ENCODE assay signal across 29 cellular contexts in the genomic region with DNA sequence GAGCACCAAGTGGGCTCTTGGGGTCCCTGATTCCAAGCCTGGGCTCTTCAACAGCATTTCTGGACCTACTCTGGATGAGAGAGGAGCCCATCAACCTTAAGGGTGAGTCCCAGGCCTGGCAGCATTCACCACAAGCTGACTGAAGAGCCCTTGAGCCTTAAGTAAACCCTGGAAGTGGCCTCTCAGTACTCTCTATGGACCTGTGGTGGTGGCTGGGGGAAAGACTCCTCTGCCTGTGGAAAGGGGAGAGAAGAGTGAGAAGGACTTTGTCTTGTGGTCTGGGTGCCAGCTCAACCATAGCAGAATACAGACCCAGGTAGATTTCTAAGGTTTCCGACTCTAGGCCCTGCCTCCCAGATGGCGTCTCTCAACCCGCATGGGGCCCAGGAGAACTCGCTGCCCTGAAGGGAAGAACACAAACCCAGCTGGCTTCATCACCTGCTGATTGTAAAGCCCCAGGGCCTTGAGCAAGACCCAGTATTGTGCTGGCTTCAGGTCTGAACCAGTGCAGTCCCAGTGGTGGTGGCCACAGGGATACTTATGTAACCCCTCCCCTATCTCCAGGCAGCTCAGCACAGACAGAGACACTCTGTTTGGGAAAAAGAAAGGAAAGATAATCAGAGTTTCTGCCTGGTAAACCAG.
A peak's percentile ranks its signal among the peaks of the same experiment; 100 is the strongest.
DNase-seq lines count a peak whose midpoint lies in the region; ATAC-seq and TF ChIP-seq lines count a peak whose summit lies in the region.
"Had no signal": no experiment of that assay in that cellular context is flagged by ENCODE, and none has a peak within 500 bp of the region (broad histone marks: within the 10 kb centered on the region; RNA-seq: fewer than 3 reads in every experiment).

No MANE protein-coding gene starts in this region.

- H3K36me3 ChIP-seq in KOPT-K1 (ENCODE audit: insufficient read depth, low read length) = no peaks in the 10 kb centered on the region
- H3K36me3 ChIP-seq in mucosa of descending colon (ENCODE audit: low read depth) = no peaks in the 10 kb centered on the region
- H3K36me3 ChIP-seq: ovary, uterus had no signal

- H3K27ac ChIP-seq in KOPT-K1 (ENCODE audit: low read depth, low read length, poor library complexity, severe bottlenecking) = peak overlapping the region; percentile 31
- H3K27ac ChIP-seq: A549, ovary, spleen, uterus had no signal

- H3K9me3 ChIP-seq in KOPT-K1 (ENCODE audit: insufficient read depth, low read length, poor library complexity, severe bottlenecking) = peaks cover 6% of the 10 kb centered on the region
- H3K9me3 ChIP-seq in mucosa of descending colon = no peaks in the 10 kb centered on the region
- H3K9me3 ChIP-seq: A549, ovary, uterus had no signal

- ATAC-seq in mucosa of descending colon (peak; percentile 6), sciatic nerve (no peak)
- ATAC-seq: A549; CD8-positive, alpha-beta T cell; effector memory CD8-positive, alpha-beta T cell; HCT116 had no signal

- H3K4me1 ChIP-seq in mucosa of descending colon (ENCODE audit: low read depth) = peaks cover 10% of the 10 kb centered on the region
- H3K4me1 ChIP-seq: A549, spleen, uterus had no signal

- intact Hi-C loops in mucosa of descending colon (cut with DNase I, micrococcal nuclease) = no loop called here
- intact Hi-C loops in sciatic nerve (cut with DNase I) = no loop called here

- no peak overlapping the region for H3K4me3 ChIP-seq in mucosa of descending colon
- H3K4me3 ChIP-seq: A549, ovary, spleen, uterus had no signal

- DNase-seq in COLO668 (lab: John Stamatoyannopoulos, UW; ENCODE audit: unreplicated experiment) (peak; percentile 9), NCI-H2196 treated with DMSO at 0.1 percent for 48 hours (lab: John Stamatoyannopoulos, UW; ENCODE audit: unreplicated experiment) (peak; percentile 71), mucosa of descending colon (no peak), sciatic nerve (ENCODE audit: low spot score) (no peak), NOMO-1 treated with dmso at 0.1 percent for 144 hours (lab: John Stamatoyannopoulos, UW; ENCODE audit: unreplicated experiment) (no peak)
- no peak for DNase-seq in stimulated activated CD4-positive, alpha-beta T cell treated with anti-CD3 and anti-CD28 coated beads, Interleukin-15, amount 100 ng/mL, for 24 hours
- no peak for DNase-seq in stimulated activated naive CD4-positive, alpha-beta T cell (lab: John Stamatoyannopoulos, UW)
- DNase-seq: activated effector memory CD4-positive, alpha-beta T cell treated with Interleukin-2 at 50 U/mL for 16 hours; AML-193; caudate nucleus; CD8-positive, alpha-beta T cell; cortex of kidney; DMS 273 treated with DMSO at 0.1 percent for 48 hours; effector memory CD8-positive, alpha-beta T cell; erythroblast; GF-D8; IMR-90; NCI-H1105 treated with DMSO at 0.1 percent for 48 hours; NCI-H2171 treated with DMSO at 0.1 percent for 48 hours; NCI-H748 treated with DMSO at 0.1 percent for 48 hours; nephron progenitor cell; ovary; retina; spleen; stimulated activated CD4-positive, alpha-beta T cell treated with anti-CD3 and anti-CD28 coated beads, Interleukin-2, amount 100 ng/mL, for 48 hours; uterus had no signal

- TF ChIP-seq CTCF in mucosa of descending colon (IDR thresholded peaks at IDR 0.05) = no peak

Comparison
In these comparisons a context has a peak if more than half of its experiments do, and no peak if none do; other contexts are left out.
1. DNase-seq: peak in COLO668 (single experiment) and NCI-H2196 treated with DMSO at 0.1 percent for 48 hours (single experiment); none in mucosa of descending colon (0 of 3), sciatic nerve (single experiment), stimulated activated CD4-positive, alpha-beta T cell treated with anti-CD3 and anti-CD28 coated beads, Interleukin-15, amount 100 ng/mL, for 24 hours (single experiment), stimulated activated naive CD4-positive, alpha-beta T cell (0 of 6) and NOMO-1 treated with dmso at 0.1 percent for 144 hours (single experiment).